In the genomic region with DNA sequence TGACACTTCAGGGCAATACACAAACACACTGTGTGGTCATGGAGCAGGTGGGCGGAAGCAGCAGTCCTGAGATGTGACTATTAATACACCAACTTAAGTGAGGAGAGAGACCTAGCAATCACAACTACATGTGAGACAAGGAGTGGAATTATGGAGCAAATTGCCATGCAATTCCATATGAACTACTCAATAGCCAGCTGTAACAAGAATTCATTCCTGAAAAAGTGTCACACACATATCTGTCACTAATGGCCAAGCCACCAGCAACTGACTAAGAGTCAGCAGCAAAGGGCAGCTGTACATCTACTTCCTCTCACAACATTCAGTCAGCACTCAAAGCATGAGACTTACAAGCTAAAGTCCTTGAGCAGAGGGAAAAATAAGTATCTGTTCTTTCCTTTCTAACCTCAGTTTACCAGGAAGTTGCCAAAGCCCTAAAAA, we compare ENCODE assay signal across 1 cellular context.
TF ChIP-seq lines count a peak whose summit lies in the region.

No MANE protein-coding gene starts in this region.

TF ChIP-seq in GM12878, 131 proteins besides CTCF, POLR2A, EP300 and RAD21:
- TF ChIP-seq CREM (IDR thresholded peaks at IDR 0.05; ENCODE audit: low read depth) (0 out of 2 replicates have a peak, but pooled peaks have one; percentile 19), SPI1 (IDR thresholded peaks at IDR 0.05; ENCODE audit: borderline replicate concordance, insufficient read depth, low read depth, low read length) (peak; percentile 49; the same call in 1 of the 2 replicates), EGR1 (IDR thresholded peaks at IDR 0.05; ENCODE audit: borderline replicate concordance in 1 of 2, low read depth in 2 of 2, low read length in 2 of 2) (peak in 1 of 2 experiments; percentile 26; a peak in 1 of 3 replicates)
- TF ChIP-seq, protein P1, sequence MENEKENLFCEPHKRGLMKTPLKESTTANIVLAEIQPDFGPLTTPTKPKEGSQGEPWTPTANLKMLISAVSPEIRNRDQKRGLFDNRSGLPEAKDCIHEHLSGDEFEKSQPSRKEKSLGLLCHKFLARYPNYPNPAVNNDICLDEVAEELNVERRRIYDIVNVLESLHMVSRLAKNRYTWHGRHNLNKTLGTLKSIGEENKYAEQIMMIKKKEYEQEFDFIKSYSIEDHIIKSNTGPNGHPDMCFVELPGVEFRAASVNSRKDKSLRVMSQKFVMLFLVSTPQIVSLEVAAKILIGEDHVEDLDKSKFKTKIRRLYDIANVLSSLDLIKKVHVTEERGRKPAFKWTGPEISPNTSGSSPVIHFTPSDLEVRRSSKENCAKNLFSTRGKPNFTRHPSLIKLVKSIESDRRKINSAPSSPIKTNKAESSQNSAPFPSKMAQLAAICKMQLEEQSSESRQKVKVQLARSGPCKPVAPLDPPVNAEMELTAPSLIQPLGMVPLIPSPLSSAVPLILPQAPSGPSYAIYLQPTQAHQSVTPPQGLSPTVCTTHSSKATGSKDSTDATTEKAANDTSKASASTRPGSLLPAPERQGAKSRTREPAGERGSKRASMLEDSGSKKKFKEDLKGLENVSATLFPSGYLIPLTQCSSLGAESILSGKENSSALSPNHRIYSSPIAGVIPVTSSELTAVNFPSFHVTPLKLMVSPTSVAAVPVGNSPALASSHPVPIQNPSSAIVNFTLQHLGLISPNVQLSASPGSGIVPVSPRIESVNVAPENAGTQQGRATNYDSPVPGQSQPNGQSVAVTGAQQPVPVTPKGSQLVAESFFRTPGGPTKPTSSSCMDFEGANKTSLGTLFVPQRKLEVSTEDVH (IDR thresholded peaks at IDR 0.05; ENCODE audit: low read depth, partially characterized antibody): no peak
